24 cellular contexts compared by ENCODE assay signal in genomic region chr2:165524720-165525119, GRCh38. TPM values are rescaled to one million over a fixed set of nuclear protein-coding genes. Genes with fewer than 3 reads are reported as not detected.
"Had no signal": no experiment of that assay in that cellular context is flagged by ENCODE, and none has a peak within 500 bp of the region (broad histone marks: within the 10 kb centered on the region; RNA-seq: fewer than 3 reads in every experiment).

No MANE protein-coding gene starts in this region.

- H3K27me3 Mint-ChIP-seq: dendritic cell treated with granulocyte-macrophage colony-stimulating factor and Interleukin-4, amounts not matched to agents 40 ng/mL and 50 ng/mL, for 4 days had no signal

- H3K27me3 ChIP-seq: colonic mucosa, esophagus squamous epithelium, foreskin keratinocyte, gastrocnemius medialis, heart left ventricle, left lung had no signal

- H3K27ac Mint-ChIP-seq: dendritic cell treated with granulocyte-macrophage colony-stimulating factor and Interleukin-4, amounts not matched to agents 40 ng/mL and 50 ng/mL, for 4 days; effector memory CD8-positive, alpha-beta T cell; endodermal cell; naive thymus-derived CD4-positive, alpha-beta T cell had no signal

- H3K36me3 ChIP-seq: colonic mucosa, esophagus squamous epithelium, gastrocnemius medialis, heart left ventricle, left lung, lower lobe of right lung had no signal

- DNase-seq: cerebellar nuclear complex; colonic mucosa; cortex of kidney; effector CD8-positive, alpha-beta T cell; effector memory CD8-positive, alpha-beta T cell; endodermal cell; erythroblast; esophagus squamous epithelium; foreskin keratinocyte; gastrocnemius medialis; heart left ventricle; hippocampal formation; left cardiac atrium; left ventricle myocardium superior; lower lobe of right lung; mesendoderm; midbrain; naive thymus-derived CD4-positive, alpha-beta T cell had no signal

- FAIRE-seq: endometrium, keratinocyte had no signal

- H3K27ac ChIP-seq: colonic mucosa, epithelial cell of prostate, esophagus squamous epithelium, foreskin keratinocyte, gastrocnemius medialis, heart left ventricle, left lung, lower lobe of right lung had no signal

- H3K9me3 Mint-ChIP-seq: dendritic cell treated with granulocyte-macrophage colony-stimulating factor and Interleukin-4, amounts not matched to agents 40 ng/mL and 50 ng/mL, for 4 days; effector memory CD8-positive, alpha-beta T cell; endodermal cell; naive thymus-derived CD4-positive, alpha-beta T cell had no signal

- H3K4me1 Mint-ChIP-seq: endodermal cell; naive thymus-derived CD4-positive, alpha-beta T cell had no signal

- ATAC-seq: effector memory CD8-positive, alpha-beta T cell; esophagus mucosa; foreskin keratinocyte; gastrocnemius medialis; heart left ventricle; left cardiac atrium; left lung; left ventricle myocardium superior; lower lobe of right lung; naive thymus-derived CD4-positive, alpha-beta T cell had no signal

- H3K4me3 ChIP-seq: colonic mucosa, esophagus squamous epithelium, gastrocnemius medialis, heart left ventricle, left lung, lower lobe of right lung had no signal

- H3K4me3 Mint-ChIP-seq: dendritic cell treated with granulocyte-macrophage colony-stimulating factor and Interleukin-4, amounts not matched to agents 40 ng/mL and 50 ng/mL, for 4 days; effector memory CD8-positive, alpha-beta T cell; endodermal cell; naive thymus-derived CD4-positive, alpha-beta T cell had no signal

- H3K9me3 ChIP-seq: colonic mucosa, esophagus squamous epithelium, gastrocnemius medialis, left lung, lower lobe of right lung had no signal

- H3K4me1 ChIP-seq: colonic mucosa, esophagus squamous epithelium, foreskin keratinocyte, gastrocnemius medialis, heart left ventricle, left lung, lower lobe of right lung had no signal

- H3K36me3 Mint-ChIP-seq: naive thymus-derived CD4-positive, alpha-beta T cell had no signal

RNA-seq across cellular contexts. Expression of gene CSRNP3, which starts 55.2 kb away (rescaled TPM):
- total RNA-seq: naive thymus-derived CD4-positive, alpha-beta T cell had no signal
- polyA plus RNA-seq: naive thymus-derived CD4-positive, alpha-beta T cell had no signal
